20 cellular contexts compared by ENCODE assay signal in genomic region chr13:81738364-81738763, GRCh38.
DNase-seq lines count a peak whose midpoint lies in the region; ATAC-seq, FAIRE-seq and TF ChIP-seq lines count a peak whose summit lies in the region.
"Had no signal": no experiment of that assay in that cellular context is flagged by ENCODE, and none has a peak within 500 bp of the region (broad histone marks: within the 10 kb centered on the region; RNA-seq: fewer than 3 reads in every experiment).

No MANE protein-coding gene starts in this region.

- no peaks in the 10 kb centered on the region for H3K27me3 Mint-ChIP-seq in mesothelial cell of epicardium (ENCODE audit: low read depth)
- H3K27me3 Mint-ChIP-seq in T-helper 17 cell: no peaks in the 10 kb centered on the region
- H3K27me3 Mint-ChIP-seq: CD4-positive, alpha-beta T cell had no signal

- ATAC-seq in T-helper 17 cell (no peak), GM19328 (IDR thresholded peaks at IDR 0.05; ENCODE audit: unreplicated experiment) (no peak)

- DNase-seq in ELR (ENCODE audit: low read depth) (peak; percentile 61), NCI-H460 (ENCODE audit: extremely low read depth, low read depth) (peak; percentile 2), bronchial epithelial cell (ENCODE audit: low read depth) (peak; percentile 97), left kidney (ENCODE audit: low read depth, low spot score) (peak; percentile 3), caudate nucleus (lab: John Stamatoyannopoulos, UW) (no peak), mesothelial cell of epicardium (ENCODE audit: low spot score in 2 of 2, unreplicated experiment in 2 of 2) (no peak), T-helper 17 cell (no peak)
- DNase-seq: AML-193; Calu3; CD4-positive, alpha-beta T cell; DMS79 treated with DMSO at 0.1 percent for 48 hours; GDM1; GM23248; KG1; NCI-H1092; NCI-H2227 treated with DMSO at 0.1 percent for 48 hours; NCI-H69; NK-92 treated with Interleukin-12 subunit alpha and Interleukin-12 subunit beta, amount 100 ng/mL, for 24 hours; SIG-M5 had no signal

- no peak for TF ChIP-seq CTCF in bronchial epithelial cell (IDR thresholded peaks at IDR 0.05; ENCODE audit: insufficient read depth, low read length, severe bottlenecking)
- TF ChIP-seq CTCF in mesothelial cell of epicardium (IDR thresholded peaks at IDR 0.05; ENCODE audit: unreplicated experiment): no peak

- no peaks in the 10 kb centered on the region for H3K9me3 ChIP-seq in T-helper 17 cell (ENCODE audit: control insufficient read depth, low read length, poor library complexity, severe bottlenecking)

- H3K27me3 ChIP-seq in bronchial epithelial cell (ENCODE audit: control insufficient read depth, insufficient read depth, low read length): no peaks in the 10 kb centered on the region

- H3K4me1 Mint-ChIP-seq in mesothelial cell of epicardium: no peaks in the 10 kb centered on the region
- no peaks in the 10 kb centered on the region for H3K4me1 Mint-ChIP-seq in T-helper 17 cell

- FAIRE-seq in bronchial epithelial cell (lab: Jason Lieb, UNC): peak; percentile 76

- H3K4me3 ChIP-seq in bronchial epithelial cell (ENCODE audit: low read depth, low read length): no peak overlapping the region
- H3K4me3 ChIP-seq: GM23248 had no signal

- H3K4me3 Mint-ChIP-seq in mesothelial cell of epicardium (no peak overlapping the region), T-helper 17 cell (no peak overlapping the region)
- H3K4me3 Mint-ChIP-seq: CD4-positive, alpha-beta T cell had no signal

- H3K36me3 ChIP-seq in bronchial epithelial cell (ENCODE audit: control insufficient read depth, insufficient read depth, low read length): no peaks in the 10 kb centered on the region

- no peak overlapping the region for H3K27ac ChIP-seq in caudate nucleus (ENCODE audit: low read depth, low read length)
- H3K27ac ChIP-seq: GM23248 had no signal

- H3K36me3 Mint-ChIP-seq in mesothelial cell of epicardium (no peaks in the 10 kb centered on the region), T-helper 17 cell (ENCODE audit: low read depth) (no peaks in the 10 kb centered on the region)

- no peak overlapping the region for H3K27ac Mint-ChIP-seq in mesothelial cell of epicardium
- H3K27ac Mint-ChIP-seq in T-helper 17 cell: no peak overlapping the region
- H3K27ac Mint-ChIP-seq: CD4-positive, alpha-beta T cell had no signal

- H3K9me3 Mint-ChIP-seq in mesothelial cell of epicardium: peaks cover 11% of the 10 kb centered on the region

Comparison
In these comparisons a context has a peak if more than half of its experiments do, and no peak if none do; other contexts are left out.
1. DNase-seq: peak in ELR (single experiment), NCI-H460 (single experiment), bronchial epithelial cell (single experiment) and left kidney (single experiment); none in caudate nucleus (0 of 61), mesothelial cell of epicardium (0 of 2) and T-helper 17 cell (0 of 3).